Comparison of ENCODE assay signal across 21 cellular contexts in the genomic region with DNA sequence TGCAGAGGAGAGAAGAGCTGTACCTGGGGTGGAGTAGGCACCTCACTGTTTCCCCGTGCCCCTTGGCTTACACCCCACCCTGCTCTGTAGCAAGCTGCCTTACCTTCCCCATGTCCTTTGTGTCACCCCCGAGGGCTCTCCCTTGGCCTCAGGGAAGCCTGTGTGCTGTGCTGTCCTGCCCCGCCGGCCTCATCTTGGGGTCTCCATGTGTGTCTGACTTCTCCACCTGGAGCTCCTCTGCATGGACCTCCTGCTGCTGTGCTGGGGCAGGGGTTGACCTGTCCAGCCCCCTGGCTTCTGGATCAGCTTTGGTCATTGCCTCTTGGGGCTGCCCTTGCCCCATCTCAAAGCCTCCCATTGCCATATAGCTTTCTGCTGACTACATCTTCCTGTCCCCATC.
"Had no signal": no experiment of that assay in that cellular context is flagged by ENCODE, and none has a peak within 500 bp of the region (broad histone marks: within the 10 kb centered on the region; RNA-seq: fewer than 3 reads in every experiment).

No MANE protein-coding gene starts in this region.

- H3K4me1 ChIP-seq: ascending aorta, body of pancreas, Peyer's patch, SJSA1 had no signal

- H3K4me3 ChIP-seq: ascending aorta, body of pancreas, Peyer's patch, SJSA1 had no signal

- H3K27ac ChIP-seq: ascending aorta, body of pancreas, Peyer's patch, SJSA1 had no signal

- DNase-seq: activated B cell treated with CpG ODN at 0.5 μM for 24 hours; activated CD4-positive, alpha-beta T cell treated with anti-CD3 and anti-CD28 coated beads for 1 hour; activated CD4-positive, alpha-beta T cell treated with anti-CD3 and anti-CD28 coated beads, Interleukin-2, amount 10 ng/mL, durations not matched to agents 24 days and 14 days; activated CD4-positive, alpha-beta T cell treated with anti-CD3 and anti-CD28 coated beads, Interleukin-2, amount 50 U/mL, for 48 hours; activated CD8-positive, alpha-beta memory T cell treated with anti-CD3 and anti-CD28 coated beads, Interleukin-2, amount 10 ng/mL, durations not matched to agents 7 days and 5 days; activated naive CD4-positive, alpha-beta T cell; activated naive CD8-positive, alpha-beta T cell treated with anti-CD3 and anti-CD28 coated beads, Interleukin-2, amount 50 U/mL, for 24 hours; activated T-cell treated with anti-CD3 and anti-CD28 coated beads, Interleukin-2, amount 50 U/mL, for 24 hours; amniotic stem cell; body of pancreas; MM.1S; NCI-H1105; NCI-H1436; NCI-H187; NCI-H2081; NCI-H510A treated with DMSO at 0.1 percent for 48 hours; Peyer's patch; SHP77; SW 1271 had no signal

- H3K36me3 ChIP-seq: ascending aorta, Peyer's patch, SJSA1 had no signal

- H3K9me3 ChIP-seq: ascending aorta, body of pancreas, Peyer's patch, SJSA1 had no signal

- H3K27me3 ChIP-seq: ascending aorta, body of pancreas, Peyer's patch, SJSA1 had no signal
